In the genomic region with DNA sequence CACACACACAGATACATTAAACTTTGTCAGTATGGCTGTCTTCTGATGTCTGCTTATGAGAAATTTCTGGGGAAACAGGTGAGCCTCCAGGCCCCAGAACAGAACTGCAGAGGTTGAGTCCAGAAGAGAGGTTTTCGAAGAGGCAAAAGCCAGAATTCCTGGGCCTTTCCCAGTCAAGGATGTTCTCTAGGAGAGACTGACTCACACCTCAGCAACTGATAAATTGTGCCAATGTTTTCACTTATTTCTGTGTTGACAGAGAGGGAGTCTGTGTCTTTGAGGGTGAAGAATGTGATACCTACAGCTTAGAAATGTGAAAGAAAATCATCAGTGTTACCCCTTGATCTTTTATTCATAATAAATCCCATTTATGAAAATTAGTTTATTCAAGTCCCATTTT, we compare ENCODE assay signal across 14 cellular contexts. TPM values are rescaled to one million over a fixed set of nuclear protein-coding genes. Genes with fewer than 3 reads are reported as not detected.
DNase-seq lines count a peak whose midpoint lies in the region; ATAC-seq and TF ChIP-seq lines count a peak whose summit lies in the region.
"Had no signal": no experiment of that assay in that cellular context is flagged by ENCODE, and none has a peak within 500 bp of the region (broad histone marks: within the 10 kb centered on the region; RNA-seq: fewer than 3 reads in every experiment).

No MANE protein-coding gene starts in this region.

- TF ChIP-seq CTCF in DND-41 (IDR thresholded peaks at IDR 0.05; ENCODE audit: borderline replicate concordance, extremely low read depth, low read length, poor library complexity, severe bottlenecking) (no peak), gastroesophageal sphincter (IDR thresholded peaks at IDR 0.05) (no peak), foreskin keratinocyte (conservative IDR thresholded peaks at IDR 0.05) (no peak)

- no peak for ATAC-seq in DND-41 (ENCODE audit: insufficient read depth, low read depth)
- peak; percentile 23; the same call in 2 of the 3 replicates for ATAC-seq in SK-N-SH treated with all-trans-retinoic acid at 6 μM for 48 hours
- no peak for ATAC-seq in gastroesophageal sphincter
- ATAC-seq in foreskin keratinocyte, result no peak
- ATAC-seq: stimulated activated naive CD8-positive, alpha-beta T cell treated with anti-CD3 and anti-CD28 coated beads, Interleukin-15, Interleukin-2, amounts not matched to agents 100 U/mL and 50 U/mL, for 24 hours had no signal

- DNase-seq in DND-41, result no peak
- no peak for DNase-seq in NCI-H1930 (lab: John Stamatoyannopoulos, UW)
- DNase-seq in foreskin keratinocyte, result no peak
- no peak for DNase-seq in NCI-H526 treated with DMSO at 0.1 percent for 48 hours (lab: John Stamatoyannopoulos, UW)
- DNase-seq: central memory CD4-positive, alpha-beta T cell; HFFc6; left ventricle myocardium superior; naive B cell; NCI-H1048; NCI-H82; stimulated activated naive CD8-positive, alpha-beta T cell treated with anti-CD3 and anti-CD28 coated beads, Interleukin-15, Interleukin-2, amounts not matched to agents 100 U/mL and 50 U/mL, for 24 hours had no signal

- H3K27me3 ChIP-seq in DND-41 (ENCODE audit: insufficient read depth, low read length, poor library complexity), result no peaks in the 10 kb centered on the region
- no peaks in the 10 kb centered on the region for H3K27me3 ChIP-seq in gastroesophageal sphincter
- no peaks in the 10 kb centered on the region for H3K27me3 ChIP-seq in skeletal muscle tissue (ENCODE audit: control insufficient read depth in 3 of 3, insufficient read depth in 3 of 3, low read length in 3 of 3)
- H3K27me3 ChIP-seq in foreskin keratinocyte, result no peaks in the 10 kb centered on the region

- no peak for TF ChIP-seq POLR2A in gastroesophageal sphincter (IDR thresholded peaks at IDR 0.05)

- H3K9me3 ChIP-seq in DND-41 (ENCODE audit: insufficient read depth, low read length, severe bottlenecking) (no peaks in the 10 kb centered on the region), gastroesophageal sphincter (no peaks in the 10 kb centered on the region), skeletal muscle tissue (ENCODE audit: control insufficient read depth in 3 of 3, low read length in 3 of 3) (no peaks in the 10 kb centered on the region)

- H3K4me3 ChIP-seq in DND-41 (ENCODE audit: low read depth in 1 of 2, low read length in 2 of 2) (no peak overlapping the region), gastroesophageal sphincter (no peak overlapping the region), skeletal muscle tissue (ENCODE audit: low read length in 3 of 3) (no peak overlapping the region)

- H4K20me1 ChIP-seq in DND-41 (ENCODE audit: insufficient read depth, low read length), result peaks cover 33% of the 10 kb centered on the region

- 33 to 50% methylated on average over 1 of the region's 1 CpG for WGBS in gastroesophageal sphincter (ENCODE audit: low coverage in 1 of 2), 2 donors

- H3K36me3 ChIP-seq in DND-41 (ENCODE audit: insufficient read depth, low read length) (peaks cover 60% of the 10 kb centered on the region), gastroesophageal sphincter (no peaks in the 10 kb centered on the region), skeletal muscle tissue (ENCODE audit: control insufficient read depth in 3 of 3, insufficient read depth in 3 of 3, low read length in 3 of 3) (peaks cover 0 to 3% (median 0%) of the 10 kb centered on the region in 3 donors)

- no peak for TF ChIP-seq EP300 in gastroesophageal sphincter (IDR thresholded peaks at IDR 0.05)

- peaks cover 100% of the 10 kb centered on the region for H3K79me2 ChIP-seq in DND-41 (ENCODE audit: insufficient read depth, low read length)

- H3K4me1 ChIP-seq in DND-41 (ENCODE audit: insufficient read depth, low read length) (peaks cover 91% of the 10 kb centered on the region), gastroesophageal sphincter (peaks cover 10 to 74% (median 26%) of the 10 kb centered on the region in 3 donors), skeletal muscle tissue (ENCODE audit: control insufficient read depth in 3 of 3, insufficient read depth in 3 of 3, low read length in 3 of 3) (peaks cover 52 to 84% (median 60%) of the 10 kb centered on the region in 3 donors), foreskin keratinocyte (no peaks in the 10 kb centered on the region)

- peak overlapping the region; percentile 75 for H3K27ac ChIP-seq in DND-41 (ENCODE audit: low read length)
- H3K27ac ChIP-seq in gastroesophageal sphincter, result peak overlapping the region in 3 of 4 donors; percentile 74 to 85 (median 80)
- peak overlapping the region; percentile 88 for H3K27ac ChIP-seq in skeletal muscle tissue (ENCODE audit: low read depth, low read length)
- H3K27ac ChIP-seq in foreskin keratinocyte, result no peak overlapping the region

- H2AFZ ChIP-seq in DND-41 (ENCODE audit: low read depth, low read length), result no peak overlapping the region

- H3K9ac ChIP-seq in DND-41 (ENCODE audit: low read depth, low read length) (no peak overlapping the region), skeletal muscle tissue (ENCODE audit: low read depth in 1 of 3, low read length in 3 of 3) (peak overlapping the region in 1 of 3 donors; percentile 22)

- no peak overlapping the region for H3K4me2 ChIP-seq in DND-41 (ENCODE audit: insufficient read depth, low read length)

TF ChIP-seq in SK-N-SH treated with all-trans-retinoic acid at 6 μM for 48 hours, 23 proteins besides CTCF, POLR2A, EP300 and RAD21 (continues in another document):
- TF ChIP-seq ISL1 (CRISPR knock-in tag; IDR thresholded peaks at IDR 0.05) (no peak), CSDC2 (CRISPR knock-in tag; IDR thresholded peaks at IDR 0.05) (no peak), ZNF8 (CRISPR knock-in tag; IDR thresholded peaks at IDR 0.05) (no peak), ZFP3 (CRISPR knock-in tag; IDR thresholded peaks at IDR 0.05) (no peak), RARB (CRISPR knock-in tag; IDR thresholded peaks at IDR 0.05) (no peak), GLIS3 (CRISPR knock-in tag; IDR thresholded peaks at IDR 0.05) (no peak), ZNF565 (CRISPR knock-in tag; conservative IDR thresholded peaks at IDR 0.05; ENCODE audit: low read depth) (no peak), ARNTL (CRISPR knock-in tag; IDR thresholded peaks at IDR 0.05; ENCODE audit: borderline replicate concordance, low read depth) (no peak), PPARA (CRISPR knock-in tag; IDR thresholded peaks at IDR 0.05; ENCODE audit: borderline replicate concordance) (no peak)
- TF ChIP-seq, protein P1, sequence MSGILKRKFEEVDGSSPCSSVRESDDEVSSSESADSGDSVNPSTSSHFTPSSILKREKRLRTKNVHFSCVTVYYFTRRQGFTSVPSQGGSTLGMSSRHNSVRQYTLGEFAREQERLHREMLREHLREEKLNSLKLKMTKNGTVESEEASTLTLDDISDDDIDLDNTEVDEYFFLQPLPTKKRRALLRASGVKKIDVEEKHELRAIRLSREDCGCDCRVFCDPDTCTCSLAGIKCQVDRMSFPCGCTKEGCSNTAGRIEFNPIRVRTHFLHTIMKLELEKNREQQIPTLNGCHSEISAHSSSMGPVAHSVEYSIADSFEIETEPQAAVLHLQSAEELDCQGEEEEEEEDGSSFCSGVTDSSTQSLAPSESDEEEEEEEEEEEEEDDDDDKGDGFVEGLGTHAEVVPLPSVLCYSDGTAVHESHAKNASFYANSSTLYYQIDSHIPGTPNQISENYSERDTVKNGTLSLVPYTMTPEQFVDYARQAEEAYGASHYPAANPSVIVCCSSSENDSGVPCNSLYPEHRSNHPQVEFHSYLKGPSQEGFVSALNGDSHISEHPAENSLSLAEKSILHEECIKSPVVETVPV (CRISPR knock-in tag; IDR thresholded peaks at IDR 0.05), result no peak
- TF ChIP-seq, protein P2, sequence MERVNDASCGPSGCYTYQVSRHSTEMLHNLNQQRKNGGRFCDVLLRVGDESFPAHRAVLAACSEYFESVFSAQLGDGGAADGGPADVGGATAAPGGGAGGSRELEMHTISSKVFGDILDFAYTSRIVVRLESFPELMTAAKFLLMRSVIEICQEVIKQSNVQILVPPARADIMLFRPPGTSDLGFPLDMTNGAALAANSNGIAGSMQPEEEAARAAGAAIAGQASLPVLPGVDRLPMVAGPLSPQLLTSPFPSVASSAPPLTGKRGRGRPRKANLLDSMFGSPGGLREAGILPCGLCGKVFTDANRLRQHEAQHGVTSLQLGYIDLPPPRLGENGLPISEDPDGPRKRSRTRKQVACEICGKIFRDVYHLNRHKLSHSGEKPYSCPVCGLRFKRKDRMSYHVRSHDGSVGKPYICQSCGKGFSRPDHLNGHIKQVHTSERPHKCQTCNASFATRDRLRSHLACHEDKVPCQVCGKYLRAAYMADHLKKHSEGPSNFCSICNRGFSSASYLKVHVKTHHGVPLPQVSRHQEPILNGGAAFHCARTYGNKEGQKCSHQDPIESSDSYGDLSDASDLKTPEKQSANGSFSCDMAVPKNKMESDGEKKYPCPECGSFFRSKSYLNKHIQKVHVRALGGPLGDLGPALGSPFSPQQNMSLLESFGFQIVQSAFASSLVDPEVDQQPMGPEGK (CRISPR knock-in tag; IDR thresholded peaks at IDR 0.05; ENCODE audit: borderline replicate concordance), result no peak
- TF ChIP-seq, protein P3, sequence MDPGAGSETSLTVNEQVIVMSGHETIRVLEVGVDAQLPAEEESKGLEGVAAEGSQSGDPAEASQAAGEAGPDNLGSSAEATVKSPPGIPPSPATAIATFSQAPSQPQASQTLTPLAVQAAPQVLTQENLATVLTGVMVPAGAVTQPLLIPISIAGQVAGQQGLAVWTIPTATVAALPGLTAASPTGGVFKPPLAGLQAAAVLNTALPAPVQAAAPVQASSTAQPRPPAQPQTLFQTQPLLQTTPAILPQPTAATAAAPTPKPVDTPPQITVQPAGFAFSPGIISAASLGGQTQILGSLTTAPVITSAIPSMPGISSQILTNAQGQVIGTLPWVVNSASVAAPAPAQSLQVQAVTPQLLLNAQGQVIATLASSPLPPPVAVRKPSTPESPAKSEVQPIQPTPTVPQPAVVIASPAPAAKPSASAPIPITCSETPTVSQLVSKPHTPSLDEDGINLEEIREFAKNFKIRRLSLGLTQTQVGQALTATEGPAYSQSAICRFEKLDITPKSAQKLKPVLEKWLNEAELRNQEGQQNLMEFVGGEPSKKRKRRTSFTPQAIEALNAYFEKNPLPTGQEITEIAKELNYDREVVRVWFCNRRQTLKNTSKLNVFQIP (CRISPR knock-in tag; IDR thresholded peaks at IDR 0.05; ENCODE audit: borderline replicate concordance, low read depth), result no peak

RNA-seq across cellular contexts. Expression of a gene that starts 30.3 kb away (rescaled TPM):
- total RNA-seq in gastroesophageal sphincter (10 to 100 TPM in 2 of 4 donors, 1 to 10 TPM in 2; 5.1 to 12.8 (median 8.6) TPM), skeletal muscle tissue (6.3 TPM), foreskin keratinocyte (0.48 and 0.49 TPM in 2 replicates)
- 0.45 and 0.50 TPM in 2 replicates for polyA plus RNA-seq in foreskin keratinocyte
